ENCODE assay signal across 18 cellular contexts in genomic region chr12:78005094-78005492, GRCh38.
DNase-seq lines count a peak whose midpoint lies in the region; ATAC-seq, FAIRE-seq and TF ChIP-seq lines count a peak whose summit lies in the region.
"Had no signal": no experiment of that assay in that cellular context is flagged by ENCODE, and none has a peak within 500 bp of the region (broad histone marks: within the 10 kb centered on the region; RNA-seq: fewer than 3 reads in every experiment).

No MANE protein-coding gene starts in this region.

- H2AFZ ChIP-seq in HCT116 (ENCODE audit: low read depth, low read length, poor library complexity, severe bottlenecking) (no peak overlapping the region), MM.1S (ENCODE audit: low read length) (no peak overlapping the region), GM12878 (ENCODE audit: control insufficient read depth, low read depth, low read length) (no peak overlapping the region)
- H2AFZ ChIP-seq: GM23248 had no signal

- H3K4me1 ChIP-seq in A549 = no peaks in the 10 kb centered on the region
- H3K4me1 ChIP-seq in HCT116 (ENCODE audit: control insufficient read depth in 1 of 2, insufficient read depth in 2 of 2, low read length in 2 of 2) = no peaks in the 10 kb centered on the region
- no peaks in the 10 kb centered on the region for H3K4me1 ChIP-seq in MM.1S (ENCODE audit: low read length)
- no peaks in the 10 kb centered on the region for H3K4me1 ChIP-seq in GM12878 (ENCODE audit: control insufficient read depth, insufficient read depth, low read length)
- H3K4me1 ChIP-seq in Peyer's patch = no peaks in the 10 kb centered on the region
- H3K4me1 ChIP-seq: BE2C, Caco-2 had no signal

- H3K36me3 ChIP-seq in HCT116 (ENCODE audit: control insufficient read depth in 1 of 2, insufficient read depth in 2 of 2, low read length in 2 of 2) (no peaks in the 10 kb centered on the region), MM.1S (replicated peaks; ENCODE audit: insufficient read depth, low read length) (no peaks in the 10 kb centered on the region), GM12878 (ENCODE audit: control insufficient read depth in 2 of 2, insufficient read depth in 2 of 2, low read length in 1 of 2) (no peaks in the 10 kb centered on the region), Peyer's patch (no peaks in the 10 kb centered on the region)
- H3K36me3 ChIP-seq: BE2C had no signal

- POLR2A ChIA-PET in A549 (lab: Yijun Ruan, JAX) (no interaction called here), HCT116 (lab: Charles Lee) (no interaction called here), GM12878 (lab: Charles Lee) (no interaction called here)

- FAIRE-seq in A549 (lab: Jason Lieb, UNC) (no peak), GM12878 (lab: Jason Lieb, UNC) (no peak)
- FAIRE-seq: GM18507, H54 had no signal

- no peak for TF ChIP-seq POLR2A in A549 (IDR thresholded peaks at IDR 0.05; ENCODE audit: low read length)
- no peak for TF ChIP-seq POLR2A in HCT116 (IDR thresholded peaks at IDR 0.05; ENCODE audit: borderline replicate concordance, extremely low read depth, insufficient read depth, insufficient read length)
- no peak for TF ChIP-seq POLR2A in GM12878 (IDR thresholded peaks at IDR 0.05; ENCODE audit: low read depth, low read length)
- TF ChIP-seq POLR2A in Peyer's patch (IDR thresholded peaks at IDR 0.05) = no peak

- H3K4me3 ChIP-seq in A549 (no peak overlapping the region), HCT116 (replicated peaks in 1 of 2; ENCODE audit: low read depth in 1 of 2, low read length in 2 of 2) (no peak overlapping the region), MM.1S (ENCODE audit: low read length) (no peak overlapping the region), GM12878 (no peak overlapping the region), Peyer's patch (no peak overlapping the region)
- H3K4me3 ChIP-seq: GM23248 had no signal

- H3K9me2 ChIP-seq in HCT116 (ENCODE audit: insufficient read depth) = no peaks in the 10 kb centered on the region
- no peaks in the 10 kb centered on the region for H3K9me2 ChIP-seq in MM.1S (replicated peaks; ENCODE audit: insufficient read depth, low read length)

- no peak overlapping the region for H3K27ac ChIP-seq in A549
- H3K27ac ChIP-seq in HCT116 (ENCODE audit: low read depth, low read length) = no peak overlapping the region
- no peak overlapping the region for H3K27ac ChIP-seq in MM.1S (ENCODE audit: low read length)
- no peak overlapping the region for H3K27ac ChIP-seq in GM12878 (ENCODE audit: control insufficient read depth, insufficient read depth)
- no peak overlapping the region for H3K27ac ChIP-seq in Peyer's patch
- H3K27ac ChIP-seq: C4-2B, GM23248 had no signal

- CTCF ChIA-PET in A549 (lab: Yijun Ruan, JAX) = no interaction called here
- CTCF ChIA-PET in HCT116 (lab: Charles Lee) = interaction anchor here (1.6 to 1.8 kb wide), 2 partner anchors 113 to 116 kb away, joined by 4 to 5 read pairs; no protein-coding TSS in a partner anchor
- CTCF ChIA-PET in GM12878 (lab: Yijun Ruan, JAX) = interaction anchor here (1.0 to 1.5 kb wide), 2 partner anchors 113 to 116 kb away, joined by 5 to 6 read pairs; no protein-coding TSS in a partner anchor

- TF ChIP-seq CTCF in A549 (IDR thresholded peaks at IDR 0.05) (no peak), HCT116 (IDR thresholded peaks at IDR 0.05 in 2 of 3, conservative IDR thresholded peaks at IDR 0.05 in 1 of 3; ENCODE audit: borderline replicate concordance in 1 of 3, insufficient read depth in 1 of 3, low read depth in 2 of 3, low read length in 2 of 3) (no peak), MM.1S (IDR thresholded peaks at IDR 0.05; ENCODE audit: low read length) (no peak), GM12878 (IDR thresholded peaks at IDR 0.05 in 2 of 3, conservative IDR thresholded peaks at IDR 0.05 in 1 of 3; ENCODE audit: control insufficient read depth in 2 of 3, extremely low read depth in 1 of 3, insufficient read depth in 1 of 3, low read depth in 3 of 3, low read length in 3 of 3) (no peak), Peyer's patch (IDR thresholded peaks at IDR 0.05) (no peak)

- RAD21 ChIA-PET in HCT116 (lab: Charles Lee; ENCODE audit: low non-redundant PET in 1 of 2, low total read pairs in 2 of 2, uncharacterized antibody in 2 of 2, unreplicated experiment in 2 of 2) = no interaction called here
- RAD21 ChIA-PET in GM12878 (lab: Charles Lee; ENCODE audit: unreplicated experiment) = interaction anchor here (1.5 kb wide), 1 partner anchor 115 kb away, joined by 4 read pairs; no protein-coding TSS in a partner anchor

- in situ Hi-C loops in GM12878 (cut with MboI) = no loop called here

- no peak for ATAC-seq in A549
- ATAC-seq in HCT116 = no peak
- ATAC-seq in GM12878 = no peak
- no peak for ATAC-seq in HG02970 (IDR thresholded peaks at IDR 0.05; ENCODE audit: low FRiP score, unreplicated experiment)
- no peak for ATAC-seq in HG03039 (IDR thresholded peaks at IDR 0.05; ENCODE audit: unreplicated experiment)
- ATAC-seq: CD8-positive, alpha-beta T cell had no signal

- intact Hi-C loops in HCT116 (cut with micrococcal nuclease) = no loop called here
- intact Hi-C loops in GM12878 (cut with micrococcal nuclease; ENCODE audit: unreplicated experiment) = loop anchor here (10.0 kb wide), 1 partner anchor 1370 kb away; no protein-coding TSS in a partner anchor

- H4K20me1 ChIP-seq in HCT116 (ENCODE audit: insufficient read depth) = no peaks in the 10 kb centered on the region
- H4K20me1 ChIP-seq in MM.1S (ENCODE audit: insufficient read depth, low read length) = no peaks in the 10 kb centered on the region
- no peaks in the 10 kb centered on the region for H4K20me1 ChIP-seq in GM12878 (ENCODE audit: control insufficient read depth, insufficient read depth)

- 76% methylated on average over 3 of the region's 3 CpGs for WGBS in A549 (ENCODE audit: missing lambda C conversion rate)
- WGBS in GM12878 (ENCODE audit: insufficient coverage, insufficient replicate concordance, low lambda C conversion rate, missing lambda C conversion rate) = 53% methylated on average over 3 of the region's 3 CpGs

- H3F3A ChIP-seq in MM.1S (ENCODE audit: insufficient read depth, low read length) = no peaks in the 10 kb centered on the region

- no peak overlapping the region for H3K4me2 ChIP-seq in A549
- H3K4me2 ChIP-seq in HCT116 (ENCODE audit: low read length) = no peak overlapping the region
- H3K4me2 ChIP-seq in MM.1S (ENCODE audit: low read depth, low read length) = no peak overlapping the region
- no peak overlapping the region for H3K4me2 ChIP-seq in GM12878 (ENCODE audit: control insufficient read depth, insufficient read depth)

- BruUV-seq in HCT116 (replicated peaks; lab: Mats Ljungman, UMichigan) (no TSS peak), GM12878 (replicated peaks; lab: Mats Ljungman, UMichigan) (no TSS peak)

- H3K9ac ChIP-seq in HCT116 (ENCODE audit: low read length) (no peak overlapping the region), MM.1S (ENCODE audit: low read length) (no peak overlapping the region), GM12878 (ENCODE audit: control insufficient read depth, insufficient read depth, low read length) (no peak overlapping the region)
- H3K9ac ChIP-seq: GM23248 had no signal

- no peak for TF ChIP-seq RAD21 in A549 (conservative IDR thresholded peaks at IDR 0.05 in 1 of 2, IDR thresholded peaks at IDR 0.05 in 1 of 2)
- no peak for TF ChIP-seq RAD21 in HCT116 (IDR thresholded peaks at IDR 0.05; ENCODE audit: low read depth)
- no peak for TF ChIP-seq RAD21 in GM12878 (IDR thresholded peaks at IDR 0.05; ENCODE audit: insufficient read depth, low read depth, low read length)

- SMC1A ChIA-PET in GM12878 (lab: Charles Lee; ENCODE audit: uncharacterized antibody, unreplicated experiment) = interaction anchor here (1.1 to 1.5 kb wide), 4 partner anchors 9 to 141 kb away, joined by 3 to 5 read pairs (median 4); no protein-coding TSS in a partner anchor

- H3K9me3 ChIP-seq in A549 (no peaks in the 10 kb centered on the region), HCT116 (ENCODE audit: control insufficient read depth in 1 of 2, insufficient read depth in 1 of 2, low read depth in 1 of 2, low read length in 2 of 2) (no peaks in the 10 kb centered on the region), MM.1S (replicated peaks; ENCODE audit: insufficient read depth, low read length) (no peaks in the 10 kb centered on the region), GM12878 (replicated peaks; ENCODE audit: control insufficient read depth, insufficient read depth, low read length) (no peaks in the 10 kb centered on the region), Peyer's patch (no peaks in the 10 kb centered on the region)
- H3K9me3 ChIP-seq: BE2C, Caco-2 had no signal

- H3K27me3 ChIP-seq in HCT116 (ENCODE audit: insufficient read depth, low read length) (no peaks in the 10 kb centered on the region), MM.1S (replicated peaks; ENCODE audit: insufficient read depth, low read length) (no peaks in the 10 kb centered on the region), GM12878 (replicated peaks in 1 of 2; ENCODE audit: control insufficient read depth in 2 of 2, insufficient read depth in 2 of 2, low read length in 1 of 2) (no peaks in the 10 kb centered on the region), Peyer's patch (no peaks in the 10 kb centered on the region)

- TF ChIP-seq EP300 in A549 (IDR thresholded peaks at IDR 0.05) (no peak), GM12878 (IDR thresholded peaks at IDR 0.05; ENCODE audit: borderline replicate concordance in 1 of 2, control insufficient read depth in 1 of 2, low read depth in 2 of 2, low read length in 2 of 2) (no peak)

- no peaks in the 10 kb centered on the region for H3K79me2 ChIP-seq in HCT116 (ENCODE audit: insufficient read depth, low read length)
- no peaks in the 10 kb centered on the region for H3K79me2 ChIP-seq in MM.1S (ENCODE audit: low read length)
- H3K79me2 ChIP-seq in GM12878 (ENCODE audit: control insufficient read depth, insufficient read depth, low read length) = no peaks in the 10 kb centered on the region

- DNase-seq in A549 (ENCODE audit: low read depth in 1 of 2, low spot score in 1 of 2) = no peak
- no peak for DNase-seq in HCT116 (ENCODE audit: low read depth, low spot score)
- DNase-seq in MM.1S = peak; percentile 13
- no peak for DNase-seq in GM12878 (ENCODE audit: low read depth, low spot score)
- no peak for DNase-seq in Peyer's patch
- DNase-seq: BE2C; Caco-2; CD8-positive, alpha-beta T cell; DND-41; GF-D8; GM23248; Kasumi-1; KBM-7 had no signal

TF ChIP-seq in A549, 52 proteins besides CTCF, POLR2A, EP300 and RAD21 (continues in another document):
- TF ChIP-seq HOXB5 (CRISPR knock-in tag; IDR thresholded peaks at IDR 0.05) = no peak

TF ChIP-seq in HCT116, 20 proteins besides CTCF, POLR2A, EP300 and RAD21 (continues in another document):
- TF ChIP-seq ELF1 (IDR thresholded peaks at IDR 0.05; ENCODE audit: borderline replicate concordance, low read depth) = no peak

TF ChIP-seq in GM12878, 131 proteins besides CTCF, POLR2A, EP300 and RAD21 (continues in another document):
- no peak for TF ChIP-seq SP1 (IDR thresholded peaks at IDR 0.05; ENCODE audit: low read depth, low read length)
- TF ChIP-seq ATF7 (IDR thresholded peaks at IDR 0.05; ENCODE audit: low read depth) = no peak

Comparison
In these comparisons a context has a peak if more than half of its experiments do, and no peak if none do; other contexts are left out.
1. Of the 24 proteins assayed by ChIP-seq in both GM12878 and A549: peak only in GM12878: none; only in A549: none; in both: REST; in neither: 23.